8 cellular contexts compared by ENCODE assay signal in the genomic region with DNA sequence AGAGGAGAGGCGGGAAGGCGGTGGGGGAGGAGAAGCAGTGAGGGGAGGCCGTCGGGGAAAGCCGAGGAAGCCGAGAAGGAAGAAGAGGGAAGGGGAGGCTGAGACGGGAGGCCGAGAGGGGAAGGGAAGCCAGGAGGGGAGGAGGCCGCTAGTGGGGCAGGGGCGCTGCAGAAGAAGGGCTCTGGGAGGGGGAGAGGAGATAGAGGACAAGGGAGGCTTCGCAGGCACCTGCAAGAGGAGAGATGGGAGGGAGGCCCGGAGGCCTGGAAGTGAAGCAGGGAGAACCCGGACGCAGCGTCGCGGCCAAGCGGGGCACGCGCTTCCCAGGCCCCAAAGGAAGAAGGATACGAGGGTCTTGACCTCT. TPM values are rescaled to one million over a fixed set of nuclear protein-coding genes. Genes with fewer than 3 reads are reported as not detected.
DNase-seq lines count a peak whose midpoint lies in the region; ATAC-seq and TF ChIP-seq lines count a peak whose summit lies in the region.

No MANE protein-coding gene starts in this region.

- H2AK5ac ChIP-seq in mesendoderm (ENCODE audit: low read length), result no peak overlapping the region

- TF ChIP-seq CTCF in A673 (conservative IDR thresholded peaks at IDR 0.05; ENCODE audit: low read depth, low read length), result no peak
- TF ChIP-seq CTCF in GM13976 (IDR thresholded peaks at IDR 0.05; ENCODE audit: borderline replicate concordance, control extremely low read depth, extremely low read depth, insufficient read depth, missing control alignments), result no peak
- TF ChIP-seq CTCF in chondrocyte (IDR thresholded peaks at IDR 0.05), result no peak
- TF ChIP-seq CTCF in omental fat pad (IDR thresholded peaks at IDR 0.05), result no peak

- no peak for ATAC-seq in GM18520 (IDR thresholded peaks at IDR 0.05; ENCODE audit: unreplicated experiment)
- ATAC-seq in omental fat pad (ENCODE audit: low FRiP score), result no peak
- ATAC-seq in GM21526 (IDR thresholded peaks at IDR 0.05; ENCODE audit: low FRiP score, unreplicated experiment), result no peak

- H3K9me3 Mint-ChIP-seq in chondrocyte (ENCODE audit: low read depth), result no peaks in the 10 kb centered on the region

- H3K56ac ChIP-seq in mesendoderm (ENCODE audit: low read length), result peak overlapping the region; percentile 93

- DNase-seq in A673 (ENCODE audit: low spot score), result no peak
- DNase-seq in GM13976 (ENCODE audit: low spot score), result peak; percentile 48
- DNase-seq in NCI-H2196 treated with DMSO at 0.1 percent for 48 hours (lab: John Stamatoyannopoulos, UW; ENCODE audit: unreplicated experiment), result peak; percentile 22
- DNase-seq in chondrocyte (ENCODE audit: low spot score), result peak; percentile 89
- peak; percentile 65 for DNase-seq in mesendoderm
- no peak for DNase-seq in omental fat pad (ENCODE audit: low spot score)

- intact Hi-C loops in A673 (cut with micrococcal nuclease; ENCODE audit: unreplicated experiment), result no loop called here

- H4K5ac ChIP-seq in mesendoderm (ENCODE audit: low read length), result no peak overlapping the region

- H3K4me1 ChIP-seq in A673 (ENCODE audit: insufficient read depth, low read length, poor library complexity, severe bottlenecking) (peaks cover 10% of the 10 kb centered on the region), mesendoderm (ENCODE audit: control insufficient read depth, low read depth, low read length) (peaks cover 10% of the 10 kb centered on the region)

- no CpG with 5 or more reads among the region's 21 CpGs for WGBS in mesendoderm (ENCODE audit: extremely low coverage, insufficient coverage, low lambda C conversion rate)

- H3K18ac ChIP-seq in mesendoderm (ENCODE audit: low read length), result peak overlapping the region; percentile 89

- BruUV-seq in A673 (replicated peaks; lab: Mats Ljungman, UMichigan), result no TSS peak

- H3K4me2 ChIP-seq in mesendoderm (ENCODE audit: low read length), result peak overlapping the region; percentile 17

- H3K27ac ChIP-seq in A673 (ENCODE audit: low read depth, low read length, poor library complexity, severe bottlenecking), result peak overlapping the region; percentile 93
- peak overlapping the region; percentile 86 for H3K27ac ChIP-seq in mesendoderm (ENCODE audit: low read depth, low read length)

- peak overlapping the region; percentile 88 for H3K9ac ChIP-seq in mesendoderm (ENCODE audit: low read length)

- peak overlapping the region; percentile 78 for H3K4me3 Mint-ChIP-seq in chondrocyte (ENCODE audit: unreplicated experiment)

- H3K4me3 ChIP-seq in A673 (ENCODE audit: low read depth, low read length, poor library complexity, severe bottlenecking) (peak overlapping the region; percentile 83), mesendoderm (ENCODE audit: low read length) (peak overlapping the region; percentile 69)

- no peak overlapping the region for H4K8ac ChIP-seq in mesendoderm (ENCODE audit: low read depth, low read length)

- no peak overlapping the region for H2BK120ac ChIP-seq in mesendoderm (ENCODE audit: low read depth, low read length)

- CTCF ChIA-PET in A673 (lab: Charles Lee), result no interaction called here

- peak overlapping the region; percentile 44 for H3K4ac ChIP-seq in mesendoderm (ENCODE audit: low read depth, low read length)

- no peaks in the 10 kb centered on the region for H3K9me3 ChIP-seq in A673 (ENCODE audit: low read depth, low read length, poor library complexity, severe bottlenecking)

- H3K79me1 ChIP-seq in mesendoderm (ENCODE audit: low read length), result no peaks in the 10 kb centered on the region

- POLR2A ChIA-PET in A673 (lab: Charles Lee; ENCODE audit: low non-redundant PET), result no interaction called here

- no peak overlapping the region for H2BK15ac ChIP-seq in mesendoderm (replicated peaks; ENCODE audit: low read depth)

- in situ Hi-C loops in GM13976 (cut with MboI; ENCODE audit: low sequenced_read_pairs, unreplicated experiment), result no loop called here

- H3K79me2 ChIP-seq in mesendoderm (ENCODE audit: control insufficient read depth, insufficient read depth, low read length), result no peaks in the 10 kb centered on the region

- H3K36me3 ChIP-seq in A673 (ENCODE audit: insufficient read depth, low read length, poor library complexity, severe bottlenecking) (no peaks in the 10 kb centered on the region), mesendoderm (ENCODE audit: control insufficient read depth, insufficient read depth, low read length) (no peaks in the 10 kb centered on the region)

- H3K36me3 Mint-ChIP-seq in chondrocyte (ENCODE audit: low read depth), result no peaks in the 10 kb centered on the region

- no peak overlapping the region for H3K23ac ChIP-seq in mesendoderm (ENCODE audit: low read length)

- H3K27me3 ChIP-seq in A673 (replicated peaks; ENCODE audit: insufficient read depth, low read depth, low read length, poor library complexity), result no peaks in the 10 kb centered on the region
- H3K27me3 ChIP-seq in mesendoderm (ENCODE audit: insufficient read depth, low read length, poor library complexity), result peaks cover 2% of the 10 kb centered on the region

- no peaks in the 10 kb centered on the region for H3K27me3 Mint-ChIP-seq in chondrocyte (ENCODE audit: low read depth)

- H2BK5ac ChIP-seq in mesendoderm (ENCODE audit: low read length), result peak overlapping the region; percentile 35

- H3K4me1 Mint-ChIP-seq in chondrocyte (ENCODE audit: low read depth), result peaks cover 32% of the 10 kb centered on the region

- peak overlapping the region; percentile 85 for H3K27ac Mint-ChIP-seq in chondrocyte (ENCODE audit: unreplicated experiment)

RNA-seq across cellular contexts. Expression of a gene that starts 2.3 kb away (rescaled TPM):
- total RNA-seq in A673 (2021) (12.5 and 17.4 TPM in 2 replicates), chondrocyte (9.1 to 11.0 TPM (median 10.9 TPM) in 3 replicates), omental fat pad (10 to 100 TPM in 2 of 4 donors, 1 to 10 TPM in 2; 4.3 to 22.9 (median 9.6) TPM)
- 31.3 TPM for polyA plus RNA-seq in mesendoderm (2013, experiment 1 of 2)
- 31.8 TPM for polyA plus RNA-seq in mesendoderm (2013, experiment 2 of 2)

RNA-seq across cellular contexts. Expression of a gene that starts 41.6 kb away (rescaled TPM):
- total RNA-seq in A673 (2021) (481 and 486 TPM in 2 replicates), chondrocyte (92.5 to 95.4 TPM (median 93.4 TPM) in 3 replicates), omental fat pad (10 to 100 TPM; 13.2 to 64.1 (median 23.4) TPM)
- 327 TPM for polyA plus RNA-seq in mesendoderm (2013, experiment 1 of 2)
- 325 TPM for polyA plus RNA-seq in mesendoderm (2013, experiment 2 of 2)

Comparison
In these comparisons a context has a peak if more than half of its experiments do, and no peak if none do; other contexts are left out.
1. DNase-seq: peak in GM13976 (single experiment), NCI-H2196 treated with DMSO at 0.1 percent for 48 hours (single experiment), chondrocyte (single experiment) and mesendoderm (single experiment); none in A673 (single experiment) and omental fat pad (single experiment).